ENCODE assay signal across 8 cellular contexts in genomic region chr7:74480861-74481417, GRCh38. TPM values are rescaled to one million over a fixed set of nuclear protein-coding genes. Genes with fewer than 3 reads are reported as not detected.
DNase-seq lines count a peak whose midpoint lies in the region; ATAC-seq, FAIRE-seq and TF ChIP-seq lines count a peak whose summit lies in the region.

No MANE protein-coding gene starts in this region.

- peak overlapping the region; percentile 36; the same call in 1 of the 2 replicates for H3K9ac ChIP-seq in HUES64 (ENCODE audit: low read depth, low read length)
- H3K9ac ChIP-seq in HepG2 (ENCODE audit: insufficient read depth, low read depth, low read length) = peak overlapping the region; percentile 48

- H3K4me2 ChIP-seq in HepG2 (ENCODE audit: low read depth, low read length) = peak overlapping the region; percentile 69

- peaks cover 28% of the 10 kb centered on the region for H3K79me2 ChIP-seq in HepG2 (ENCODE audit: insufficient read depth, low read length)

- H3K9me3 ChIP-seq in HUES64 (ENCODE audit: insufficient read depth, low read depth, low read length) = no peaks in the 10 kb centered on the region
- no peaks in the 10 kb centered on the region for H3K9me3 ChIP-seq in HepG2 (ENCODE audit: low read length)
- H3K9me3 ChIP-seq in thoracic aorta = no peaks in the 10 kb centered on the region

- in situ Hi-C loops in HepG2 (cut with HindIII; ENCODE audit: extremely low pct_ligation_motif_present, low pct_unique_long_range_greater_than_20kb) = no loop called here

- CTCF ChIA-PET in HepG2 (lab: Yijun Ruan, JAX; ENCODE audit: low intra/inter-chr PET ratio, low total read pairs) = no interaction called here

- TF ChIP-seq RAD21 in HepG2 (CRISPR knock-in tag; IDR thresholded peaks at IDR 0.05) = no peak

- intact Hi-C loops in HepG2 (cut with micrococcal nuclease; ENCODE audit: unreplicated experiment) = no loop called here

- TF ChIP-seq CTCF in cardiac fibroblast (IDR thresholded peaks at IDR 0.05; ENCODE audit: low read depth, low read length) (no peak), HepG2 (CRISPR knock-in tag; IDR thresholded peaks at IDR 0.05) (no peak), thoracic aorta (IDR thresholded peaks at IDR 0.05) (no peak)

- H2AFZ ChIP-seq in HepG2 (ENCODE audit: low read length) = no peak overlapping the region

- H3K36me3 ChIP-seq in HUES64 (ENCODE audit: insufficient read depth, low read length) (no peaks in the 10 kb centered on the region), HepG2 (replicated peaks in 1 of 2; ENCODE audit: control insufficient read depth in 1 of 2, insufficient read depth in 2 of 2, low read length in 2 of 2) (0 out of 5 replicates have a peak, but pooled peaks cover 0 to 2% of the 10 kb centered on the region in 2 experiments), thoracic aorta (no peaks in the 10 kb centered on the region)

- TF ChIP-seq EP300 in HepG2 (IDR thresholded peaks at IDR 0.05; ENCODE audit: low read depth in 2 of 2, low read length in 2 of 2) (no peak), HepG2 (CRISPR knock-in tag; IDR thresholded peaks at IDR 0.05; ENCODE audit: borderline replicate concordance) (no peak)

- H3K4me3 ChIP-seq in HUES64 (ENCODE audit: low read length) (no peak overlapping the region), cardiac fibroblast (replicated peaks in 1 of 2; ENCODE audit: low read depth in 2 of 2, low read length in 2 of 2) (peak overlapping the region; percentile 36 to 38), HepG2 (replicated peaks in 1 of 3; ENCODE audit: insufficient read depth in 1 of 3, low read depth in 2 of 3, low read length in 3 of 3) (peak overlapping the region; percentile 32 to 62 (median 55); a peak in 5 of 6 replicates), thoracic aorta (peak overlapping the region; percentile 74)

- H3K27me3 ChIP-seq in HUES64 (ENCODE audit: insufficient read depth, low read length) = no peaks in the 10 kb centered on the region
- no peaks in the 10 kb centered on the region for H3K27me3 ChIP-seq in HepG2 (ENCODE audit: control insufficient read depth in 1 of 2, insufficient read depth in 2 of 2, low read length in 2 of 2)
- no peaks in the 10 kb centered on the region for H3K27me3 ChIP-seq in thoracic aorta (replicated peaks; ENCODE audit: insufficient read depth)

- peaks cover 8% of the 10 kb centered on the region for H4K20me1 ChIP-seq in HepG2 (ENCODE audit: insufficient read depth, low read length)

- peak overlapping the region; percentile 40 for H3K27ac ChIP-seq in HUES64 (ENCODE audit: low read depth, low read length)
- H3K27ac ChIP-seq in HepG2 (ENCODE audit: extremely low read length, insufficient read depth, low read length) = peak overlapping the region; percentile 46
- peak overlapping the region; percentile 83 to 96 for H3K27ac ChIP-seq in thoracic aorta

- POLR2A ChIA-PET in HepG2 (lab: Yijun Ruan, JAX) = no interaction called here

- WGBS in HUES64 = 77% methylated on average over 16 of the region's 16 CpGs
- 63% methylated on average over 14 of the region's 16 CpGs for WGBS in HepG2 (ENCODE audit: low lambda C conversion rate)

- FAIRE-seq in HepG2 (lab: Jason Lieb, UNC) = no peak

- H3K4me1 ChIP-seq in HUES64 (ENCODE audit: insufficient read depth, low read length) = peaks cover 14% of the 10 kb centered on the region
- peaks cover 55% of the 10 kb centered on the region for H3K4me1 ChIP-seq in HepG2 (ENCODE audit: insufficient read depth, low read length)
- H3K4me1 ChIP-seq in thoracic aorta (ENCODE audit: control insufficient read depth in 1 of 2, low read depth in 2 of 2) = peaks cover 40 to 64% of the 10 kb centered on the region in 2 donors

- no TSS peak for BruUV-seq in HepG2 (replicated peaks; lab: Mats Ljungman, UMichigan)

- TF ChIP-seq POLR2A in HepG2 (IDR thresholded peaks at IDR 0.05; ENCODE audit: insufficient read depth in 1 of 2, low read depth in 2 of 2, low read length in 2 of 2) = no peak

- ATAC-seq in HepG2 = peak; percentile 55
- no peak for ATAC-seq in thoracic aorta (ENCODE audit: insufficient number of reproducible peaks, low FRiP score, low read depth)
- no peak for ATAC-seq in activated CD4-positive, CD25-positive, alpha-beta regulatory T cell treated with anti-CD3 and anti-CD28 coated beads, Interleukin-2, amount 50 U/mL, for 24 hours

- DNase-seq in cardiac fibroblast (ENCODE audit: low read depth in 2 of 2) (peak; percentile 69 to 90), HepG2 (ENCODE audit: low spot score) (no peak), thoracic aorta (ENCODE audit: low spot score) (no peak), NAMALWA (ENCODE audit: low spot score) (no peak), NCI-H1436 (lab: John Stamatoyannopoulos, UW) (no peak), T-helper 2 cell (no peak)

TF ChIP-seq in HepG2, 621 proteins besides CTCF, POLR2A, EP300 and RAD21 (continues in another document):
- TF ChIP-seq, protein P1, sequence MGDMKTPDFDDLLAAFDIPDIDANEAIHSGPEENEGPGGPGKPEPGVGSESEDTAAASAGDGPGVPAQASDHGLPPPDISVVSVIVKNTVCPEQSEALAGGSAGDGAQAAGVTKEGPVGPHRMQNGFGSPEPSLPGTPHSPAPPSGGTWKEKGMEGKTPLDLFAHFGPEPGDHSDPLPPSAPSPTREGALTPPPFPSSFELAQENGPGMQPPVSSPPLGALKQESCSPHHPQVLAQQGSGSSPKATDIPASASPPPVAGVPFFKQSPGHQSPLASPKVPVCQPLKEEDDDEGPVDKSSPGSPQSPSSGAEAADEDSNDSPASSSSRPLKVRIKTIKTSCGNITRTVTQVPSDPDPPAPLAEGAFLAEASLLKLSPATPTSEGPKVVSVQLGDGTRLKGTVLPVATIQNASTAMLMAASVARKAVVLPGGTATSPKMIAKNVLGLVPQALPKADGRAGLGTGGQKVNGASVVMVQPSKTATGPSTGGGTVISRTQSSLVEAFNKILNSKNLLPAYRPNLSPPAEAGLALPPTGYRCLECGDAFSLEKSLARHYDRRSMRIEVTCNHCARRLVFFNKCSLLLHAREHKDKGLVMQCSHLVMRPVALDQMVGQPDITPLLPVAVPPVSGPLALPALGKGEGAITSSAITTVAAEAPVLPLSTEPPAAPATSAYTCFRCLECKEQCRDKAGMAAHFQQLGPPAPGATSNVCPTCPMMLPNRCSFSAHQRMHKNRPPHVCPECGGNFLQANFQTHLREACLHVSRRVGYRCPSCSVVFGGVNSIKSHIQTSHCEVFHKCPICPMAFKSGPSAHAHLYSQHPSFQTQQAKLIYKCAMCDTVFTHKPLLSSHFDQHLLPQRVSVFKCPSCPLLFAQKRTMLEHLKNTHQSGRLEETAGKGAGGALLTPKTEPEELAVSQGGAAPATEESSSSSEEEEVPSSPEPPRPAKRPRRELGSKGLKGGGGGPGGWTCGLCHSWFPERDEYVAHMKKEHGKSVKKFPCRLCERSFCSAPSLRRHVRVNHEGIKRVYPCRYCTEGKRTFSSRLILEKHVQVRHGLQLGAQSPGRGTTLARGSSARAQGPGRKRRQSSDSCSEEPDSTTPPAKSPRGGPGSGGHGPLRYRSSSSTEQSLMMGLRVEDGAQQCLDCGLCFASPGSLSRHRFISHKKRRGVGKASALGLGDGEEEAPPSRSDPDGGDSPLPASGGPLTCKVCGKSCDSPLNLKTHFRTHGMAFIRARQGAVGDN (CRISPR knock-in tag; IDR thresholded peaks at IDR 0.05) = peak; percentile 40; the same call in 1 of the 2 replicates
- no peak for TF ChIP-seq SSRP1 (CRISPR knock-in tag; IDR thresholded peaks at IDR 0.05)
- TF ChIP-seq ZNF121 (CRISPR knock-in tag; IDR thresholded peaks at IDR 0.05) = peak; percentile 74; the same call in 1 of the 2 replicates

RNA-seq across cellular contexts. Expression of gene GTF2IRD1, which starts 27.2 kb away (rescaled TPM):
- polyA plus RNA-seq in HUES64 (2013, experiment 1 of 2) = 22.4 TPM
- 31.5 TPM for polyA plus RNA-seq in HUES64 (2013, experiment 2 of 2)
- total RNA-seq in HepG2 (2016; rRNA removed; fragmentation: Illumina TruSeq; extraction: Trizol) (16.5 and 17.8 TPM in 2 replicates), thoracic aorta (10 to 100 TPM in 1 of 2 donors, 1 to 10 TPM in 1; 7.0 to 14.4 TPM)
- total RNA-seq in HepG2 (2016; cell fraction: cytosol; rRNA removed; fragmentation: Illumina TruSeq; extraction: Trizol; ENCODE audit: low read depth) = 8.1 and 9.5 TPM in 2 replicates
- 13.6 and 19.1 TPM in 2 replicates for total RNA-seq in HepG2 (2016; cell fraction: insoluble cytoplasmic fraction; rRNA removed; fragmentation: Illumina TruSeq; extraction: Trizol)
- total RNA-seq in HepG2 (2016; cell fraction: membrane; rRNA removed; fragmentation: Illumina TruSeq; extraction: Trizol) = 17.2 and 18.9 TPM in 2 replicates
- total RNA-seq in HepG2 (2016; cell fraction: nucleus; rRNA removed; fragmentation: Illumina TruSeq; extraction: Trizol) = 15.6 and 22.1 TPM in 2 replicates
- 26.7 and 28.2 TPM in 2 replicates for polyA plus RNA-seq in HepG2 (2011; rRNA removed)
- 12.3 and 16.0 TPM in 2 replicates for polyA plus RNA-seq in HepG2 (2011; cell fraction: cytosol; rRNA removed)
- 38.7 and 43.3 TPM in 2 replicates for polyA plus RNA-seq in HepG2 (2011; cell fraction: nucleus; rRNA removed)
- 36.1 and 37.4 TPM in 2 replicates for polyA plus RNA-seq in HepG2 (2012)
- polyA plus RNA-seq in HepG2 (2016; cell fraction: cytosol; fragmentation: Illumina TruSeq; extraction: Trizol; ENCODE audit: low read depth) = 10.4 and 12.9 TPM in 2 replicates
- polyA plus RNA-seq in HepG2 (2016; cell fraction: insoluble cytoplasmic fraction; fragmentation: Illumina TruSeq; extraction: Trizol; ENCODE audit: low read depth) = 27.6 and 31.7 TPM in 2 replicates
- polyA plus RNA-seq in HepG2 (2016; cell fraction: membrane; fragmentation: Illumina TruSeq; extraction: Trizol; ENCODE audit: low read depth) = 23.3 and 26.7 TPM in 2 replicates
- polyA plus RNA-seq in HepG2 (2016; cell fraction: nucleus; fragmentation: Illumina TruSeq; extraction: Trizol; ENCODE audit: insufficient read depth, low read depth) = 51.1 and 66.8 TPM in 2 replicates
- 23.4 and 53.2 TPM in 2 replicates for polyA minus RNA-seq in HepG2 (2011; rRNA and poly(A)+ RNA removed; ENCODE audit: low replicate concordance)
- polyA minus RNA-seq in HepG2 (2011; cell fraction: cytosol; rRNA and poly(A)+ RNA removed) = 14.9 and 17.7 TPM in 2 replicates
- 15.5 and 16.5 TPM in 2 replicates for polyA minus RNA-seq in HepG2 (2011; cell fraction: nucleus; rRNA and poly(A)+ RNA removed)

Comparison
In these comparisons a context has a peak if more than half of its experiments do, and no peak if none do; other contexts are left out.
1. DNase-seq: peak in cardiac fibroblast (2 of 2); none in HepG2 (single experiment), thoracic aorta (single experiment), NAMALWA (single experiment), NCI-H1436 (single experiment) and T-helper 2 cell (0 of 5).
2. Peak in every context shown above with its lines, with median percentiles within 50 percentile points of each other: H3K27ac ChIP-seq.